Comparison of ENCODE assay signal across 20 cellular contexts in genomic region chr11:72826191-72826941, GRCh38. TPM values are rescaled to one million over a fixed set of nuclear protein-coding genes. Genes with fewer than 3 reads are reported as not detected.
A peak's percentile ranks its signal among the peaks of the same experiment; 100 is the strongest.
DNase-seq lines count a peak whose midpoint lies in the region; ATAC-seq, FAIRE-seq and TF ChIP-seq lines count a peak whose summit lies in the region.
"Had no signal": no experiment of that assay in that cellular context is flagged by ENCODE, and none has a peak within 500 bp of the region (broad histone marks: within the 10 kb centered on the region; RNA-seq: fewer than 3 reads in every experiment).

No MANE protein-coding gene starts in this region.

- H3K9ac ChIP-seq in GM12878 (ENCODE audit: control insufficient read depth, insufficient read depth, low read length): no peak overlapping the region

- H3K79me2 ChIP-seq in GM12878 (ENCODE audit: control insufficient read depth, insufficient read depth, low read length): no peaks in the 10 kb centered on the region

- no peaks in the 10 kb centered on the region for H4K20me1 ChIP-seq in GM12878 (ENCODE audit: control insufficient read depth, insufficient read depth)

- peak overlapping the region; percentile 29 to 41 for H3K27ac Mint-ChIP-seq in activated naive CD4-positive, alpha-beta T cell treated with anti-CD3 and anti-CD28 coated beads, Interleukin-2, amount 50 U/mL, for 72 hours
- H3K27ac Mint-ChIP-seq in activated naive CD4-positive, alpha-beta T cell treated with anti-CD3 and anti-CD28 coated beads for 36 hours: no peak overlapping the region
- H3K27ac Mint-ChIP-seq in naive B cell: peak overlapping the region in 4 of 6 donors; percentile 11 to 99 (median 86)
- H3K27ac Mint-ChIP-seq: progenitor cell of endocrine pancreas had no signal

- H3K4me3 ChIP-seq in GM12878 (no peak overlapping the region), upper lobe of right lung (no peak overlapping the region)

- H3K36me3 ChIP-seq in GM12878 (ENCODE audit: control insufficient read depth in 2 of 2, insufficient read depth in 2 of 2, low read length in 1 of 2) (peaks cover 15 to 28% of the 10 kb centered on the region in 2 experiments), upper lobe of right lung (peaks cover 27% of the 10 kb centered on the region)

- intact Hi-C loops in activated naive CD4-positive, alpha-beta T cell treated with anti-CD3 and anti-CD28 coated beads for 36 hours (cut with micrococcal nuclease): no loop called here
- intact Hi-C loops in GM12878 (cut with micrococcal nuclease; ENCODE audit: unreplicated experiment) (no loop called here), upper lobe of right lung (cut with DNase I) (no loop called here)

- in situ Hi-C loops in GM12878 (cut with MboI): loop anchor here (5.0 to 25.0 kb wide), 2 partner anchors 361 to 416 kb away; no protein-coding TSS in a partner anchor

- BruUV-seq in GM12878 (replicated peaks; lab: Mats Ljungman, UMichigan): no TSS peak

- H3K9me3 ChIP-seq in GM12878 (replicated peaks; ENCODE audit: control insufficient read depth, insufficient read depth, low read length) (no peaks in the 10 kb centered on the region; the same call in 2 of the 3 replicates), upper lobe of right lung (no peaks in the 10 kb centered on the region)

- no peak overlapping the region for H3K4me2 ChIP-seq in GM12878 (ENCODE audit: control insufficient read depth, insufficient read depth)

- RAD21 ChIA-PET in GM12878 (lab: Charles Lee; ENCODE audit: unreplicated experiment): interaction anchor here (0.7 to 0.9 kb wide), 2 partner anchors 351 to 352 kb away, joined by 3 read pairs; no protein-coding TSS in a partner anchor

- H3K4me1 Mint-ChIP-seq in activated naive CD4-positive, alpha-beta T cell treated with anti-CD3 and anti-CD28 coated beads for 36 hours (ENCODE audit: low read depth): peaks cover 4% of the 10 kb centered on the region
- H3K4me1 Mint-ChIP-seq in naive B cell: peaks cover 46 to 57% (median 53%) of the 10 kb centered on the region in 3 donors

- no peak for TF ChIP-seq CTCF in GM12878 (IDR thresholded peaks at IDR 0.05 in 2 of 3, conservative IDR thresholded peaks at IDR 0.05 in 1 of 3; ENCODE audit: control insufficient read depth in 2 of 3, extremely low read depth in 1 of 3, insufficient read depth in 1 of 3, low read depth in 3 of 3, low read length in 3 of 3)
- TF ChIP-seq CTCF in upper lobe of right lung (IDR thresholded peaks at IDR 0.05): no peak

- no peaks in the 10 kb centered on the region for H3K27me3 Mint-ChIP-seq in activated naive CD4-positive, alpha-beta T cell treated with anti-CD3 and anti-CD28 coated beads for 36 hours (ENCODE audit: low read depth)
- no peaks in the 10 kb centered on the region for H3K27me3 Mint-ChIP-seq in naive B cell
- H3K27me3 Mint-ChIP-seq: activated CD4-positive, alpha-beta T cell treated with anti-CD3 and anti-CD28 coated beads for 36 hours had no signal

- TF ChIP-seq EP300 in GM12878 (IDR thresholded peaks at IDR 0.05; ENCODE audit: borderline replicate concordance in 1 of 2, control insufficient read depth in 1 of 2, low read depth in 2 of 2, low read length in 2 of 2): no peak

- no peak overlapping the region for H3K27ac ChIP-seq in GM12878 (ENCODE audit: control insufficient read depth, insufficient read depth)
- no peak overlapping the region for H3K27ac ChIP-seq in upper lobe of right lung

- H3K4me1 ChIP-seq in GM12878 (ENCODE audit: control insufficient read depth, insufficient read depth, low read length): peaks cover 20% of the 10 kb centered on the region
- peaks cover 16% of the 10 kb centered on the region for H3K4me1 ChIP-seq in upper lobe of right lung

- TF ChIP-seq POLR2A in GM12878 (IDR thresholded peaks at IDR 0.05; ENCODE audit: low read depth, low read length): peak; percentile 57

- no peaks in the 10 kb centered on the region for H3K9me3 Mint-ChIP-seq in activated naive CD4-positive, alpha-beta T cell treated with anti-CD3 and anti-CD28 coated beads, Interleukin-2, amount 50 U/mL, for 72 hours
- H3K9me3 Mint-ChIP-seq in activated naive CD4-positive, alpha-beta T cell treated with anti-CD3 and anti-CD28 coated beads for 36 hours: no peaks in the 10 kb centered on the region
- H3K9me3 Mint-ChIP-seq in naive B cell: no peaks in the 10 kb centered on the region

- no peak for TF ChIP-seq RAD21 in GM12878 (IDR thresholded peaks at IDR 0.05; ENCODE audit: insufficient read depth, low read depth, low read length)

- DNase-seq in activated naive CD4-positive, alpha-beta T cell treated with anti-CD3 and anti-CD28 coated beads, Interleukin-2, amount 50 U/mL, for 72 hours (ENCODE audit: low spot score in 2 of 2): no peak
- no peak for DNase-seq in activated naive CD4-positive, alpha-beta T cell treated with anti-CD3 and anti-CD28 coated beads for 36 hours
- DNase-seq in GM12878 (ENCODE audit: low read depth, low spot score) (no peak), naive B cell (no peak), upper lobe of right lung (peak; percentile 63), NCI-H345 (lab: John Stamatoyannopoulos, UW) (no peak), COR-L47 (lab: John Stamatoyannopoulos, UW) (no peak)
- DNase-seq: activated CD4-positive, alpha-beta T cell treated with anti-CD3 and anti-CD28 coated beads for 36 hours; aorta; C1 segment of cervical spinal cord; cerebellar nuclear complex; effector CD8-positive, alpha-beta T cell; GF-D8; glutamatergic neuron; MM.1S; NCI-H1694; NK-92 treated with Interleukin-12 subunit alpha and Interleukin-12 subunit beta, amount 100 ng/mL, for 24 hours had no signal

- 87% methylated on average over 15 of the region's 15 CpGs for WGBS in GM12878 (ENCODE audit: insufficient coverage, insufficient replicate concordance, low lambda C conversion rate, missing lambda C conversion rate)

- H2AFZ ChIP-seq in GM12878 (ENCODE audit: control insufficient read depth, low read depth, low read length): no peak overlapping the region

- SMC1A ChIA-PET in GM12878 (lab: Charles Lee; ENCODE audit: uncharacterized antibody, unreplicated experiment): interaction anchor here (0.6 to 1.2 kb wide), 2 partner anchors 101 to 352 kb away, joined by 3 read pairs; no protein-coding TSS in a partner anchor

- CTCF ChIA-PET in activated naive CD4-positive, alpha-beta T cell treated with anti-CD3 and anti-CD28 coated beads for 36 hours (lab: Charles Lee): interaction anchor here (1.5 kb wide), 1 partner anchor 33 kb away, joined by 3 read pairs; the partner anchor contains the start of gene STARD10
- CTCF ChIA-PET in GM12878 (lab: Yijun Ruan, JAX): interaction anchor here (8.7 kb wide), 1 partner anchor 352 kb away, joined by 128 read pairs; no protein-coding TSS in a partner anchor

- FAIRE-seq in GM12878 (lab: Jason Lieb, UNC): no peak
- FAIRE-seq: urothelium cell line had no signal

- no peak overlapping the region for H3K4me3 Mint-ChIP-seq in activated naive CD4-positive, alpha-beta T cell treated with anti-CD3 and anti-CD28 coated beads for 36 hours
- H3K4me3 Mint-ChIP-seq in naive B cell: peak overlapping the region in 1 of 8 donors; percentile 36
- H3K4me3 Mint-ChIP-seq: activated CD4-positive, alpha-beta T cell treated with anti-CD3 and anti-CD28 coated beads for 36 hours had no signal

- no peaks in the 10 kb centered on the region for H3K36me3 Mint-ChIP-seq in activated naive CD4-positive, alpha-beta T cell treated with anti-CD3 and anti-CD28 coated beads, Interleukin-2, amount 50 U/mL, for 72 hours
- peaks cover 24% of the 10 kb centered on the region for H3K36me3 Mint-ChIP-seq in activated naive CD4-positive, alpha-beta T cell treated with anti-CD3 and anti-CD28 coated beads for 36 hours (ENCODE audit: low read depth)
- peaks cover 0 to 5% of the 10 kb centered on the region in 2 donors for H3K36me3 Mint-ChIP-seq in naive B cell

- POLR2A ChIA-PET in GM12878 (lab: Charles Lee): interaction anchor here (0.6 to 3.5 kb wide), 2 partner anchors 10 to 61 kb away, joined by 3 to 14 read pairs; no protein-coding TSS in a partner anchor

- H3K27me3 ChIP-seq in GM12878 (replicated peaks in 1 of 2; ENCODE audit: control insufficient read depth in 2 of 2, insufficient read depth in 2 of 2, low read length in 1 of 2) (no peaks in the 10 kb centered on the region), upper lobe of right lung (no peaks in the 10 kb centered on the region)

- no peak for ATAC-seq in activated naive CD4-positive, alpha-beta T cell treated with anti-CD3 and anti-CD28 coated beads, Interleukin-2, amount 50 U/mL, for 72 hours
- no peak for ATAC-seq in GM12878
- no peak for ATAC-seq in naive B cell (ENCODE audit: low read depth in 2 of 2)
- no peak for ATAC-seq in upper lobe of right lung
- no peak for ATAC-seq in HG03378 (IDR thresholded peaks at IDR 0.05; ENCODE audit: unreplicated experiment)
- ATAC-seq: activated CD4-positive, alpha-beta T cell treated with anti-CD3 and anti-CD28 coated beads for 36 hours had no signal

RNA-seq across cellular contexts. Expression of gene ATG16L2, which starts 12.2 kb away (rescaled TPM):
- 100 to 1,000 TPM in 1 of 2 donors, 10 to 100 TPM in 1; 64.2 to 189 TPM for total RNA-seq in activated naive CD4-positive, alpha-beta T cell treated with anti-CD3 and anti-CD28 coated beads, Interleukin-2, amount 50 U/mL, for 72 hours
- total RNA-seq in activated naive CD4-positive, alpha-beta T cell treated with anti-CD3 and anti-CD28 coated beads for 36 hours: 100 to 1,000 TPM; 105 to 114 TPM
- total RNA-seq in GM12878 (2013; cell fraction: nucleolus; rRNA removed): 378 and 421 TPM in 2 replicates
- total RNA-seq in GM12878 (2014; rRNA removed): 28.2 and 34.1 TPM in 2 replicates
- total RNA-seq in GM12878 (2014; rRNA removed; fragmentation: Illumina TruSeq; extraction: Trizol): 21.5 and 24.5 TPM in 2 replicates
- 39.8 and 46.4 TPM in 2 replicates for total RNA-seq in GM12878 (2021)
- 25.1 TPM for polyA plus RNA-seq in GM12878 (2011; ENCODE audit: low read depth)
- 49.5 and 67.7 TPM in 2 replicates for polyA plus RNA-seq in GM12878 (2011; rRNA removed)
- 48.3 and 70.9 TPM in 2 replicates for polyA plus RNA-seq in GM12878 (2011; cell fraction: cytosol; rRNA removed)
- polyA plus RNA-seq in GM12878 (2011; cell fraction: nucleus; rRNA removed): 785 and 840 TPM in 2 replicates
- 49.9 and 64.4 TPM in 2 replicates for polyA plus RNA-seq in GM12878 (2012)
- 35.6 and 39.8 TPM in 2 replicates for polyA plus RNA-seq in GM12878 (2014; fragmentation: Illumina TruSeq; extraction: Trizol)
- polyA plus RNA-seq in GM12878 (2014; fragmentation: Nextera tagmentation; extraction: Ambion mirVana): 1 to 10 TPM; 1.9 to 5.3 TPM
- 65.4 and 67.6 TPM in 2 replicates for polyA plus RNA-seq in GM12878 (2014; rRNA removed)
- 10 to 100 TPM; 25.9 to 32.6 TPM for polyA plus RNA-seq in GM12878 (2016; fragmentation: Nextera tagmentation; extraction: Ambion mirVana)
- 43.8 and 50.3 TPM in 2 replicates for polyA minus RNA-seq in GM12878 (2011; rRNA and poly(A)+ RNA removed)
- polyA minus RNA-seq in GM12878 (2011; cell fraction: cytosol; rRNA and poly(A)+ RNA removed): 14.1 and 20.2 TPM in 2 replicates
- 92.6 and 143 TPM in 2 replicates for polyA minus RNA-seq in GM12878 (2011; cell fraction: nucleus; rRNA and poly(A)+ RNA removed)
- 10 to 100 TPM; 19.1 to 35.5 (median 21.3) TPM for polyA plus RNA-seq in naive B cell (ENCODE audit: low read depth in 6 of 6)
- total RNA-seq in upper lobe of right lung: 77.5 TPM

RNA-seq across cellular contexts. Expression of gene STARD10, which starts 32.5 kb away (rescaled TPM):
- 10 to 100 TPM in 1 of 2 donors, 1 to 10 TPM in 1; 8.0 to 11.9 TPM for total RNA-seq in activated naive CD4-positive, alpha-beta T cell treated with anti-CD3 and anti-CD28 coated beads, Interleukin-2, amount 50 U/mL, for 72 hours
- total RNA-seq in activated naive CD4-positive, alpha-beta T cell treated with anti-CD3 and anti-CD28 coated beads for 36 hours: 10 to 100 TPM; 11.9 to 12.0 TPM
- total RNA-seq in GM12878 (2013; cell fraction: nucleolus; rRNA removed): 13.8 and 14.9 TPM in 2 replicates
- total RNA-seq in GM12878 (2014; rRNA removed) (29.0 and 29.3 TPM in 2 replicates), GM12878 (2014; rRNA removed; fragmentation: Illumina TruSeq; extraction: Trizol) (21.7 and 22.2 TPM in 2 replicates), GM12878 (2021) (24.0 and 29.8 TPM in 2 replicates), upper lobe of right lung (116 TPM)
- polyA plus RNA-seq in GM12878 (2011; ENCODE audit: low read depth): 5.4 TPM
- polyA plus RNA-seq in GM12878 (2011; rRNA removed) (28.0 and 43.2 TPM in 2 replicates), GM12878 (2014; fragmentation: Illumina TruSeq; extraction: Trizol) (23.7 and 24.4 TPM in 2 replicates), GM12878 (2014; fragmentation: Nextera tagmentation; extraction: Ambion mirVana) (under 1 TPM; 0.15 to 0.21 TPM), GM12878 (2014; rRNA removed) (27.8 and 36.3 TPM in 2 replicates), GM12878 (2016; fragmentation: Nextera tagmentation; extraction: Ambion mirVana) (10 to 100 TPM; 10.3 to 11.4 TPM), naive B cell (ENCODE audit: low read depth in 6 of 6) (10 to 100 TPM; 24.3 to 39.2 (median 30.7) TPM)
- 50.3 and 60.8 TPM in 2 replicates for polyA plus RNA-seq in GM12878 (2011; cell fraction: cytosol; rRNA removed)
- polyA plus RNA-seq in GM12878 (2011; cell fraction: nucleus; rRNA removed): 34.3 and 35.5 TPM in 2 replicates
- 18.6 and 21.8 TPM in 2 replicates for polyA plus RNA-seq in GM12878 (2012)
- 39.7 and 55.9 TPM in 2 replicates for polyA minus RNA-seq in GM12878 (2011; rRNA and poly(A)+ RNA removed)
- 10.6 and 11.8 TPM in 2 replicates for polyA minus RNA-seq in GM12878 (2011; cell fraction: cytosol; rRNA and poly(A)+ RNA removed)
- polyA minus RNA-seq in GM12878 (2011; cell fraction: nucleus; rRNA and poly(A)+ RNA removed): 11.7 and 14.1 TPM in 2 replicates
